In genomic region chr6:53860511-53860910, GRCh38 we compare ENCODE assay signal across 5 cellular contexts.
"Had no signal": no experiment of that assay in that cellular context is flagged by ENCODE, and none has a peak within 500 bp of the region (broad histone marks: within the 10 kb centered on the region; RNA-seq: fewer than 3 reads in every experiment).

No MANE protein-coding gene starts in this region.

- DNase-seq: H9, HCEC 1CT had no signal

- H3K9me3 Mint-ChIP-seq: GM23338, H9 had no signal

- H3K4me2 ChIP-seq: GM23338 had no signal

- H2AFZ ChIP-seq: GM23338 had no signal

- H3K27ac Mint-ChIP-seq: GM23338 had no signal

- H3K4me3 Mint-ChIP-seq: GM23338, H9 had no signal

- H3K4me3 ChIP-seq: GM23338 had no signal

- H3K27ac ChIP-seq: HL-60 had no signal

- ATAC-seq: GM23338, HepG2 had no signal
